11 cellular contexts compared by ENCODE assay signal in the genomic region with DNA sequence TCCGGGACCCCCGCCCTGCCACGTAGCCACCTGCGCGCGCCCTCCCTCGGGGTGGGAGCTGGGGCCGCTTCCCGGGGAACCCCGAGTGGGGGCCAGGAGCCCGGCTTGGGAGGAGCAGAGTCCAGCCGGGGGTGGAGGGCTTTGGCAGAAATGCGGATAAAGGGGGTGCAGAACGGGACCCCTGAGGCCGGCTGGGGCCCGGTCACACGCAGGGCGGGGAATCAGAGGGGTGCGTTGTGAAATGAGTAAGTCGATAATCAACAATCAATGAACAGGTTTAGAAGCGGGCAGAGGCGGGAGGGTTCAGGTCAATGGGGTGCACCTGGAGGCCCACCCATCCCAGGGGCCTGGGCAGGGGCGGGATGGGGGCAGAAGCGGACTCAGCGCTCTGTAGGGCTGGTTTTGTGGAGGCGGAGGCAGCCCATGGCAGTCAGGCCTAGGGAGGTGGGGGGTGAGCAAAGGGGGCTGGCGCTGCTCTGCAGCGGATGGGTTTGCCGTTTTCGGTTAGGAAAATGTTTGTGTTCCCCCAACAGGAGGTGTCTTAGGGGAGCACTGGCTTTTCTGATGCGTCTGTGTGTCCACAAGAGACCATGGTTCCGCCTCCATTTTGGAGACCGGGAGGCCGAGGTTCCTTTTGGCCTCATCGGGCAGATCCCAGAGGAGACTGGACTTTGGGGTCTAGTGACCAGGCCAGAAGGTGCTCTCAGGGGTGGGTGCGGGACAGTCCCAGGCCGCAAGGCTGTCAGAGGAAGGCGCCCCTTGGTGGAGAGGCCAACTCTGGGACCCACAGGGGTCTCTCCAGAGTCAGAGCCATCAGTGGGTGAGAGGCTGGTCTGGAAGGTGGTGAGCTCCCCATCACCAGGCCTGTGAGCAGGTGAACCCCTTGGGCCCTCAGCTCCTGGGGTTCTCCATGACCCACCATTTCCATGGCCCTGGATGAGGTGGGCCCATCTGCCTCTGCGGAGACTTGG. TPM values are rescaled to one million over a fixed set of nuclear protein-coding genes. Genes with fewer than 3 reads are reported as not detected.
DNase-seq lines count a peak whose midpoint lies in the region; ATAC-seq and TF ChIP-seq lines count a peak whose summit lies in the region.
"Had no signal": no experiment of that assay in that cellular context is flagged by ENCODE, and none has a peak within 500 bp of the region (broad histone marks: within the 10 kb centered on the region; RNA-seq: fewer than 3 reads in every experiment).

No MANE protein-coding gene starts in this region.

- TF ChIP-seq CTCF in AG09309 (IDR thresholded peaks at IDR 0.05; ENCODE audit: control insufficient read depth, insufficient read depth, low read depth, low read length, missing control alignments) (no peak), H9 (conservative IDR thresholded peaks at IDR 0.05) (no peak), chondrocyte (IDR thresholded peaks at IDR 0.05) (no peak), nephron (IDR thresholded peaks at IDR 0.05; ENCODE audit: unreplicated experiment in 3 of 3) (no peak)

- no peaks in the 10 kb centered on the region for H3K79me2 ChIP-seq in H9 (ENCODE audit: insufficient read depth, low read length)

- no peaks in the 10 kb centered on the region for H3K9me3 ChIP-seq in H9 (ENCODE audit: control insufficient read depth, low read depth, low read length)

- H3K18ac ChIP-seq in H9 (ENCODE audit: insufficient read length, low read depth, low read length): no peak overlapping the region

- WGBS in H9 (ENCODE audit: extremely low coverage, insufficient read length, low lambda C conversion rate): no CpG with 5 or more reads among the region's 39 CpGs

- no peaks in the 10 kb centered on the region for H3K27me3 ChIP-seq in H9 (ENCODE audit: insufficient read depth, low read length)

- no peaks in the 10 kb centered on the region for H3K79me1 ChIP-seq in H9 (ENCODE audit: insufficient read depth, low read depth, low read length, poor library complexity, severe bottlenecking)

- no peak overlapping the region for H3K4me2 ChIP-seq in H9 (ENCODE audit: insufficient read depth, insufficient read length, low read length)

- H2BK15ac ChIP-seq in H9 (ENCODE audit: low read depth, low read length): no peak overlapping the region

- H3K23me2 ChIP-seq in H9 (ENCODE audit: insufficient read length, low read depth, low read length, poor library complexity, severe bottlenecking): peaks cover 7% of the 10 kb centered on the region

- H2BK12ac ChIP-seq in H9 (ENCODE audit: insufficient read length, low read depth, low read length): no peak overlapping the region

- H3K27ac ChIP-seq in H9 (ENCODE audit: insufficient read length, low read depth, low read length): no peak overlapping the region

- H3K4me3 ChIP-seq in AG09309 (ENCODE audit: control insufficient read depth, low read depth, low read length): peak overlapping the region; percentile 47

- no peak overlapping the region; the same call in 1 of the 2 replicates for H3K14ac ChIP-seq in H9 (ENCODE audit: insufficient read depth, low read length)

- H3K36me3 Mint-ChIP-seq in H9 (ENCODE audit: insufficient read depth in 1 of 3, low read depth in 3 of 3): peaks cover 0 to 3% (median 0%) of the 10 kb centered on the region in 3 experiments; a peak in 2 of 7 replicates
- H3K36me3 Mint-ChIP-seq in chondrocyte (ENCODE audit: low read depth): peaks cover 1% of the 10 kb centered on the region
- H3K36me3 Mint-ChIP-seq in nephron (ENCODE audit: low read depth): no peaks in the 10 kb centered on the region

- H3K9me3 Mint-ChIP-seq in H9 (no peaks in the 10 kb centered on the region), chondrocyte (ENCODE audit: low read depth) (no peaks in the 10 kb centered on the region), nephron (no peaks in the 10 kb centered on the region)
- H3K9me3 Mint-ChIP-seq: activated T-helper 1 cell treated with anti-CD3 and anti-CD28 coated beads, Interleukin-12 subunit alpha, Interleukin-12 subunit beta, Interleukin-2, Interleukin-4 antibody, amounts not matched to agents 30 ng/mL and 10 ng/mL and 1 ng/mL, durations not matched to agents 14 hours and 24 hours and 36 hours had no signal

- H4K5ac ChIP-seq in H9 (ENCODE audit: insufficient read length, low read depth, low read length): no peak overlapping the region

- H3K27ac Mint-ChIP-seq in H9 (no peak overlapping the region), chondrocyte (ENCODE audit: unreplicated experiment) (no peak overlapping the region), nephron (no peak overlapping the region)
- H3K27ac Mint-ChIP-seq: activated T-helper 1 cell treated with anti-CD3 and anti-CD28 coated beads, Interleukin-12 subunit alpha, Interleukin-12 subunit beta, Interleukin-2, Interleukin-4 antibody, amounts not matched to agents 30 ng/mL and 10 ng/mL and 1 ng/mL, durations not matched to agents 14 hours and 24 hours and 36 hours had no signal

- peak overlapping the region; percentile 72 to 84 for H3K4me3 Mint-ChIP-seq in H9
- H3K4me3 Mint-ChIP-seq in chondrocyte (ENCODE audit: unreplicated experiment): peak overlapping the region; percentile 62
- peak overlapping the region; percentile 71 to 80 (median 78) for H3K4me3 Mint-ChIP-seq in nephron
- H3K4me3 Mint-ChIP-seq: activated T-helper 1 cell treated with anti-CD3 and anti-CD28 coated beads, Interleukin-12 subunit alpha, Interleukin-12 subunit beta, Interleukin-2, Interleukin-4 antibody, amounts not matched to agents 30 ng/mL and 10 ng/mL and 1 ng/mL, durations not matched to agents 14 hours and 24 hours and 36 hours had no signal

- H3T11ph ChIP-seq in H9 (ENCODE audit: low read length): no peak overlapping the region

- H2BK5ac ChIP-seq in H9 (ENCODE audit: insufficient read length, low read length): no peak overlapping the region

- no peak overlapping the region for H3K56ac ChIP-seq in H9 (ENCODE audit: insufficient read length, low read depth, low read length)

- no peak overlapping the region for H2BK20ac ChIP-seq in H9 (ENCODE audit: low read depth, low read length, poor library complexity, severe bottlenecking)

- no peaks in the 10 kb centered on the region for H3K4me1 ChIP-seq in H9 (ENCODE audit: insufficient read depth, low read length)

- DNase-seq in AG09309 (ENCODE audit: low read depth): no peak
- DNase-seq in H9: no peak
- no peak for DNase-seq in chondrocyte (ENCODE audit: low spot score)
- no peak for DNase-seq in superior temporal gyrus (ENCODE audit: extremely low spot score)
- DNase-seq in LoVo (ENCODE audit: low spot score): no peak
- DNase-seq: GF-D8, KG1 had no signal

- no peak overlapping the region for H4K8ac ChIP-seq in H9 (replicated peaks; ENCODE audit: insufficient read length, low read depth, low read length)

- no peak overlapping the region for H3K23ac ChIP-seq in H9 (ENCODE audit: insufficient read length, low read depth, low read length)

- no peak overlapping the region for H3K9ac ChIP-seq in H9 (ENCODE audit: extremely low read depth, insufficient read length, low read length)

- no peak overlapping the region for H3K4ac ChIP-seq in H9 (ENCODE audit: low read depth, low read length)

- no peaks in the 10 kb centered on the region for H4K20me1 ChIP-seq in H9 (ENCODE audit: control insufficient read depth, insufficient read depth, insufficient read length)

- H2AK5ac ChIP-seq in H9 (ENCODE audit: insufficient read length, low read length): no peak overlapping the region

- H4K91ac ChIP-seq in H9 (ENCODE audit: insufficient read length, low read depth, low read length): no peak overlapping the region

- H2AFZ ChIP-seq in H9 (ENCODE audit: low read length): no peak overlapping the region

- H3K4me1 Mint-ChIP-seq in H9 (peaks cover 6 to 15% of the 10 kb centered on the region in 2 experiments), chondrocyte (ENCODE audit: low read depth) (peaks cover 28% of the 10 kb centered on the region), nephron (peaks cover 9% of the 10 kb centered on the region)

- ATAC-seq in HG03460 (IDR thresholded peaks at IDR 0.05; ENCODE audit: unreplicated experiment) (no peak), GM19023 (IDR thresholded peaks at IDR 0.05; ENCODE audit: unreplicated experiment) (no peak)

- H2BK120ac ChIP-seq in H9 (ENCODE audit: low read depth, low read length, poor library complexity, severe bottlenecking): no peak overlapping the region

- peaks cover 41% of the 10 kb centered on the region for H3K27me3 Mint-ChIP-seq in H9 (ENCODE audit: low read depth)
- H3K27me3 Mint-ChIP-seq in chondrocyte (ENCODE audit: low read depth): no peaks in the 10 kb centered on the region
- peaks cover 41% of the 10 kb centered on the region for H3K27me3 Mint-ChIP-seq in nephron (ENCODE audit: low read depth)

RNA-seq across cellular contexts. Expression of gene DIRAS1, which starts 0.7 kb away (rescaled TPM):
- 7.8 and 9.7 TPM in 2 replicates for total RNA-seq in H9 (2021)
- 14.1 to 20.9 TPM (median 20.2 TPM) in 3 replicates for total RNA-seq in chondrocyte
- total RNA-seq: activated T-helper 1 cell treated with anti-CD3 and anti-CD28 coated beads, Interleukin-12 subunit alpha, Interleukin-12 subunit beta, Interleukin-2, Interleukin-4 antibody, amounts not matched to agents 30 ng/mL and 10 ng/mL and 1 ng/mL, durations not matched to agents 14 hours and 24 hours and 36 hours had no signal

RNA-seq across cellular contexts. Expression of gene SLC39A3, which starts 18.0 kb away (rescaled TPM):
- total RNA-seq in H9 (2021) (32.4 and 33.8 TPM in 2 replicates), chondrocyte (28.2 to 34.0 TPM (median 32.7 TPM) in 3 replicates)

RNA-seq across cellular contexts. Expression of gene GNG7, which starts 19.4 kb away (rescaled TPM):
- total RNA-seq in H9 (2021) (7.4 and 7.7 TPM in 2 replicates), chondrocyte (1.9 to 3.6 TPM (median 2.5 TPM) in 3 replicates)
